ENCODE assay signal across 17 cellular contexts in genomic region chr1:117113199-117113598, GRCh38. TPM values are rescaled to one million over a fixed set of nuclear protein-coding genes. Genes with fewer than 3 reads are reported as not detected.
DNase-seq lines count a peak whose midpoint lies in the region; ATAC-seq, FAIRE-seq and TF ChIP-seq lines count a peak whose summit lies in the region.
"Had no signal": no experiment of that assay in that cellular context is flagged by ENCODE, and none has a peak within 500 bp of the region (broad histone marks: within the 10 kb centered on the region; RNA-seq: fewer than 3 reads in every experiment).

No MANE protein-coding gene starts in this region.

- no peak overlapping the region for H3K4me2 ChIP-seq in HepG2 (ENCODE audit: low read depth, low read length)
- H3K4me2 ChIP-seq: BLaER1 treated with 17β-estradiol and CSF1 and Interleukin-3, amounts not matched to agents 10 nM and 100 nM; PC-9 had no signal

- H3K27me3 ChIP-seq in psoas muscle (ENCODE audit: insufficient read depth in 3 of 3, low read length in 2 of 3) (no peaks in the 10 kb centered on the region), HepG2 (ENCODE audit: control insufficient read depth in 1 of 2, insufficient read depth in 2 of 2, low read length in 2 of 2) (no peaks in the 10 kb centered on the region)
- H3K27me3 ChIP-seq: BLaER1 treated with 17β-estradiol and CSF1 and Interleukin-3, amounts not matched to agents 10 nM and 100 nM; SJCRH30 had no signal

- no peaks in the 10 kb centered on the region for H3K9me3 ChIP-seq in psoas muscle
- no peaks in the 10 kb centered on the region for H3K9me3 ChIP-seq in HepG2 (ENCODE audit: low read length)
- H3K9me3 ChIP-seq: BLaER1 treated with 17β-estradiol and CSF1 and Interleukin-3, amounts not matched to agents 10 nM and 100 nM; SJCRH30 had no signal

- H3K36me3 ChIP-seq in psoas muscle (ENCODE audit: insufficient read depth in 1 of 2, low read depth in 1 of 2) (peaks cover 5 to 85% of the 10 kb centered on the region in 2 donors), HepG2 (replicated peaks in 1 of 2; ENCODE audit: control insufficient read depth in 1 of 2, insufficient read depth in 2 of 2, low read length in 2 of 2) (peaks cover 0 to 1% of the 10 kb centered on the region in 2 experiments; a peak in 2 of 5 replicates)

- no peaks in the 10 kb centered on the region for H4K20me1 ChIP-seq in HepG2 (ENCODE audit: insufficient read depth, low read length)
- H4K20me1 ChIP-seq: BLaER1 treated with 17β-estradiol and CSF1 and Interleukin-3, amounts not matched to agents 10 nM and 100 nM had no signal

- peak; percentile 21 for DNase-seq in activated CD4-positive, alpha-beta T cell treated with anti-CD3 and anti-CD28 coated beads for 36 hours
- no peak for DNase-seq in activated CD4-positive, alpha-beta T cell treated with anti-CD3 and anti-CD28 coated beads, Interleukin-2, amount 50 U/mL, for 48 hours
- DNase-seq in NCI-H69 (lab: John Stamatoyannopoulos, UW) (peak; percentile 22), head of caudate nucleus (peak in 34 of 42 donors; percentile 20 to 79 (median 55)), psoas muscle (no peak), NCI-H2227 treated with DMSO at 0.1 percent for 48 hours (lab: John Stamatoyannopoulos, UW) (no peak), HepG2 (ENCODE audit: low spot score) (no peak)
- no peak for DNase-seq in stimulated activated naive CD4-positive, alpha-beta T cell treated with Interleukin-2 at 50 U/mL for 16 hours (lab: John Stamatoyannopoulos, UW)
- DNase-seq: GF-D8, HCEC 1CT, NCI-H1048, NCI-H510A treated with DMSO at 0.1 percent for 48 hours, PC-9, SJCRH30 had no signal

- peak; percentile 23 for ATAC-seq in activated CD4-positive, alpha-beta T cell treated with anti-CD3 and anti-CD28 coated beads for 36 hours
- no peak for ATAC-seq in psoas muscle
- no peak for ATAC-seq in HepG2

- in situ Hi-C loops in HepG2 (cut with HindIII; ENCODE audit: extremely low pct_ligation_motif_present, low pct_unique_long_range_greater_than_20kb): no loop called here

- H3K27ac ChIP-seq in psoas muscle (peak overlapping the region; percentile 3), HepG2 (ENCODE audit: extremely low read length, insufficient read depth, low read length) (no peak overlapping the region)
- H3K27ac ChIP-seq: BLaER1 treated with 17β-estradiol and CSF1 and Interleukin-3, amounts not matched to agents 10 nM and 100 nM; PC-9; SJCRH30 had no signal

- TF ChIP-seq RAD21 in HepG2 (CRISPR knock-in tag; IDR thresholded peaks at IDR 0.05): no peak

- no peak for TF ChIP-seq CTCF in psoas muscle (IDR thresholded peaks at IDR 0.05)
- no peak for TF ChIP-seq CTCF in HepG2 (CRISPR knock-in tag; IDR thresholded peaks at IDR 0.05)

- H3K9me3 Mint-ChIP-seq in activated CD4-positive, alpha-beta T cell treated with anti-CD3 and anti-CD28 coated beads for 36 hours (ENCODE audit: low read depth): no peaks in the 10 kb centered on the region

- no peak overlapping the region for H3K27ac Mint-ChIP-seq in activated CD4-positive, alpha-beta T cell treated with anti-CD3 and anti-CD28 coated beads for 36 hours

- peaks cover 23% of the 10 kb centered on the region for H3K4me1 Mint-ChIP-seq in activated CD4-positive, alpha-beta T cell treated with anti-CD3 and anti-CD28 coated beads for 36 hours

- BruUV-seq in HepG2 (replicated peaks; lab: Mats Ljungman, UMichigan): no TSS peak

- POLR2A ChIA-PET in activated CD4-positive, alpha-beta T cell treated with anti-CD3 and anti-CD28 coated beads for 36 hours (lab: Charles Lee): no interaction called here
- POLR2A ChIA-PET in HepG2 (lab: Yijun Ruan, JAX): no interaction called here

- H3K4me3 ChIP-seq in psoas muscle: no peak overlapping the region
- no peak overlapping the region for H3K4me3 ChIP-seq in HepG2 (replicated peaks in 1 of 3; ENCODE audit: insufficient read depth in 1 of 3, low read depth in 2 of 3, low read length in 3 of 3)
- H3K4me3 ChIP-seq: BLaER1 treated with 17β-estradiol and CSF1 and Interleukin-3, amounts not matched to agents 10 nM and 100 nM; PC-9; SJCRH30 had no signal

- H3K4me1 ChIP-seq in psoas muscle: peaks cover 19% of the 10 kb centered on the region
- H3K4me1 ChIP-seq in HepG2 (ENCODE audit: insufficient read depth, low read length): no peaks in the 10 kb centered on the region
- H3K4me1 ChIP-seq: SJCRH30 had no signal

- no peaks in the 10 kb centered on the region for H3K79me2 ChIP-seq in HepG2 (ENCODE audit: insufficient read depth, low read length)

- CTCF ChIA-PET in activated CD4-positive, alpha-beta T cell treated with anti-CD3 and anti-CD28 coated beads for 36 hours (lab: Charles Lee): interaction anchor here (0.6 to 1.3 kb wide), 3 partner anchors 19 to 311 kb away, joined by 3 to 5 read pairs (median 3); no protein-coding TSS in a partner anchor
- CTCF ChIA-PET in HepG2 (lab: Yijun Ruan, JAX; ENCODE audit: low intra/inter-chr PET ratio, low total read pairs): no interaction called here

- TF ChIP-seq POLR2A in HepG2 (IDR thresholded peaks at IDR 0.05; ENCODE audit: insufficient read depth in 1 of 2, low read depth in 2 of 2, low read length in 2 of 2): no peak

- H3K27me3 Mint-ChIP-seq in activated CD4-positive, alpha-beta T cell treated with anti-CD3 and anti-CD28 coated beads for 36 hours: no peaks in the 10 kb centered on the region

- no peak overlapping the region for H3K9ac ChIP-seq in HepG2 (ENCODE audit: insufficient read depth, low read depth, low read length)
- H3K9ac ChIP-seq: BLaER1 treated with 17β-estradiol and CSF1 and Interleukin-3, amounts not matched to agents 10 nM and 100 nM had no signal

- no peak overlapping the region for H3K4me3 Mint-ChIP-seq in activated CD4-positive, alpha-beta T cell treated with anti-CD3 and anti-CD28 coated beads for 36 hours

- intact Hi-C loops in activated CD4-positive, alpha-beta T cell treated with anti-CD3 and anti-CD28 coated beads for 36 hours (cut with DNase I, micrococcal nuclease): no loop called here
- intact Hi-C loops in head of caudate nucleus (cut with DNase I) (no loop called here), psoas muscle (cut with DNase I) (no loop called here), HepG2 (cut with micrococcal nuclease; ENCODE audit: unreplicated experiment) (no loop called here)

- TF ChIP-seq EP300 in HepG2 (IDR thresholded peaks at IDR 0.05; ENCODE audit: low read depth in 2 of 2, low read length in 2 of 2) (no peak), HepG2 (CRISPR knock-in tag; IDR thresholded peaks at IDR 0.05; ENCODE audit: borderline replicate concordance) (no peak)

- FAIRE-seq in HepG2 (lab: Jason Lieb, UNC): no peak
- FAIRE-seq: A204.1, GM12892 had no signal

- WGBS in psoas muscle, 3 donors: 86 to 93% (median 92%) methylated on average over 11 of the region's 11 CpGs
- WGBS in HepG2 (ENCODE audit: low lambda C conversion rate): 96% methylated on average over 10 of the region's 11 CpGs

- H2AFZ ChIP-seq in HepG2 (ENCODE audit: low read length): no peak overlapping the region
- H2AFZ ChIP-seq: PC-9 had no signal

- H3K36me3 Mint-ChIP-seq in activated CD4-positive, alpha-beta T cell treated with anti-CD3 and anti-CD28 coated beads for 36 hours (ENCODE audit: low read depth): no peaks in the 10 kb centered on the region

RNA-seq across cellular contexts. Expression of gene TRIM45, which starts 8.3 kb away (rescaled TPM):
- under 1 TPM; 0.37 to 0.62 TPM for total RNA-seq in activated CD4-positive, alpha-beta T cell treated with anti-CD3 and anti-CD28 coated beads for 36 hours
- total RNA-seq in psoas muscle (10 to 100 TPM in 3 of 4 donors, 1 to 10 TPM in 1; 7.3 to 25.4 (median 13.2) TPM), HepG2 (2016; rRNA removed; fragmentation: Illumina TruSeq; extraction: Trizol) (1.5 and 1.9 TPM in 2 replicates)
- polyA plus RNA-seq in psoas muscle (10 to 100 TPM in 1 of 3 donors, 1 to 10 TPM in 2; 3.3 to 17.1 (median 8.4) TPM), HepG2 (2011; rRNA removed) (2.3 and 2.8 TPM in 2 replicates)
- 0.35 and 1.0 TPM in 2 replicates for total RNA-seq in HepG2 (2016; cell fraction: cytosol; rRNA removed; fragmentation: Illumina TruSeq; extraction: Trizol; ENCODE audit: low read depth)
- 1.7 and 2.3 TPM in 2 replicates for total RNA-seq in HepG2 (2016; cell fraction: insoluble cytoplasmic fraction; rRNA removed; fragmentation: Illumina TruSeq; extraction: Trizol)
- 1.1 TPM in 2 replicates for total RNA-seq in HepG2 (2016; cell fraction: membrane; rRNA removed; fragmentation: Illumina TruSeq; extraction: Trizol)
- 2.7 and 3.3 TPM in 2 replicates for total RNA-seq in HepG2 (2016; cell fraction: nucleus; rRNA removed; fragmentation: Illumina TruSeq; extraction: Trizol)
- 1.1 and 1.2 TPM in 2 replicates for polyA plus RNA-seq in HepG2 (2011; cell fraction: cytosol; rRNA removed)
- 6.0 TPM in 2 replicates for polyA plus RNA-seq in HepG2 (2011; cell fraction: nucleus; rRNA removed)
- 1.0 and 1.7 TPM in 2 replicates for polyA plus RNA-seq in HepG2 (2012)
- 0.08 and 0.17 TPM in 2 replicates for polyA plus RNA-seq in HepG2 (2016; cell fraction: cytosol; fragmentation: Illumina TruSeq; extraction: Trizol; ENCODE audit: low read depth)
- 1.0 and 1.4 TPM in 2 replicates for polyA plus RNA-seq in HepG2 (2016; cell fraction: insoluble cytoplasmic fraction; fragmentation: Illumina TruSeq; extraction: Trizol; ENCODE audit: low read depth)
- polyA plus RNA-seq in HepG2 (2016; cell fraction: membrane; fragmentation: Illumina TruSeq; extraction: Trizol; ENCODE audit: low read depth): 0.38 and 0.47 TPM in 2 replicates
- 9.8 and 10.9 TPM in 2 replicates for polyA plus RNA-seq in HepG2 (2016; cell fraction: nucleus; fragmentation: Illumina TruSeq; extraction: Trizol; ENCODE audit: insufficient read depth, low read depth)
- polyA minus RNA-seq in HepG2 (2011; rRNA and poly(A)+ RNA removed; ENCODE audit: low replicate concordance): 0.48 and 6.0 TPM in 2 replicates
- 0.30 and 0.44 TPM in 2 replicates for polyA minus RNA-seq in HepG2 (2011; cell fraction: cytosol; rRNA and poly(A)+ RNA removed)
- 1.0 and 1.4 TPM in 2 replicates for polyA minus RNA-seq in HepG2 (2011; cell fraction: nucleus; rRNA and poly(A)+ RNA removed)

RNA-seq across cellular contexts. Expression of gene TTF2, which starts 53.1 kb away (rescaled TPM):
- 100 to 1,000 TPM in 1 of 2 experiments, 10 to 100 TPM in 1; 99.7 to 108 TPM for total RNA-seq in activated CD4-positive, alpha-beta T cell treated with anti-CD3 and anti-CD28 coated beads for 36 hours
- total RNA-seq in psoas muscle: 10 to 100 TPM; 14.3 to 27.7 (median 17.1) TPM
- 1 to 10 TPM; 3.5 to 7.3 (median 7.2) TPM for polyA plus RNA-seq in psoas muscle
- 48.9 and 58.0 TPM in 2 replicates for total RNA-seq in HepG2 (2016; rRNA removed; fragmentation: Illumina TruSeq; extraction: Trizol)
- total RNA-seq in HepG2 (2016; cell fraction: cytosol; rRNA removed; fragmentation: Illumina TruSeq; extraction: Trizol; ENCODE audit: low read depth): 3.5 and 4.8 TPM in 2 replicates
- 45.2 and 56.7 TPM in 2 replicates for total RNA-seq in HepG2 (2016; cell fraction: insoluble cytoplasmic fraction; rRNA removed; fragmentation: Illumina TruSeq; extraction: Trizol)
- total RNA-seq in HepG2 (2016; cell fraction: membrane; rRNA removed; fragmentation: Illumina TruSeq; extraction: Trizol): 6.4 and 10.0 TPM in 2 replicates
- total RNA-seq in HepG2 (2016; cell fraction: nucleus; rRNA removed; fragmentation: Illumina TruSeq; extraction: Trizol): 60.7 and 62.4 TPM in 2 replicates
- 12.7 and 12.8 TPM in 2 replicates for polyA plus RNA-seq in HepG2 (2011; rRNA removed)
- polyA plus RNA-seq in HepG2 (2011; cell fraction: cytosol; rRNA removed): 6.0 and 7.1 TPM in 2 replicates
- polyA plus RNA-seq in HepG2 (2011; cell fraction: nucleus; rRNA removed): 17.3 and 19.0 TPM in 2 replicates
- polyA plus RNA-seq in HepG2 (2012): 8.6 and 12.6 TPM in 2 replicates
- 1.1 and 1.5 TPM in 2 replicates for polyA plus RNA-seq in HepG2 (2016; cell fraction: cytosol; fragmentation: Illumina TruSeq; extraction: Trizol; ENCODE audit: low read depth)
- 29.5 and 36.3 TPM in 2 replicates for polyA plus RNA-seq in HepG2 (2016; cell fraction: insoluble cytoplasmic fraction; fragmentation: Illumina TruSeq; extraction: Trizol; ENCODE audit: low read depth)
- 2.6 and 3.9 TPM in 2 replicates for polyA plus RNA-seq in HepG2 (2016; cell fraction: membrane; fragmentation: Illumina TruSeq; extraction: Trizol; ENCODE audit: low read depth)
- polyA plus RNA-seq in HepG2 (2016; cell fraction: nucleus; fragmentation: Illumina TruSeq; extraction: Trizol; ENCODE audit: insufficient read depth, low read depth): 56.2 and 63.3 TPM in 2 replicates
- 10.8 and 35.1 TPM in 2 replicates for polyA minus RNA-seq in HepG2 (2011; rRNA and poly(A)+ RNA removed; ENCODE audit: low replicate concordance)
- 8.1 and 9.0 TPM in 2 replicates for polyA minus RNA-seq in HepG2 (2011; cell fraction: cytosol; rRNA and poly(A)+ RNA removed)
- polyA minus RNA-seq in HepG2 (2011; cell fraction: nucleus; rRNA and poly(A)+ RNA removed): 15.7 and 23.4 TPM in 2 replicates

Comparison
In these comparisons a context has a peak if more than half of its experiments do, and no peak if none do; other contexts are left out.
1. DNase-seq: peak in activated CD4-positive, alpha-beta T cell treated with anti-CD3 and anti-CD28 coated beads for 36 hours (single experiment), NCI-H69 (single experiment) and head of caudate nucleus (34 of 42); none in activated CD4-positive, alpha-beta T cell treated with anti-CD3 and anti-CD28 coated beads, Interleukin-2, amount 50 U/mL, for 48 hours (0 of 2), psoas muscle (0 of 2), NCI-H2227 treated with DMSO at 0.1 percent for 48 hours (single experiment), stimulated activated naive CD4-positive, alpha-beta T cell treated with Interleukin-2 at 50 U/mL for 16 hours (single experiment) and HepG2 (single experiment).